ENCODE assay signal across 1 cellular context in the genomic region with DNA sequence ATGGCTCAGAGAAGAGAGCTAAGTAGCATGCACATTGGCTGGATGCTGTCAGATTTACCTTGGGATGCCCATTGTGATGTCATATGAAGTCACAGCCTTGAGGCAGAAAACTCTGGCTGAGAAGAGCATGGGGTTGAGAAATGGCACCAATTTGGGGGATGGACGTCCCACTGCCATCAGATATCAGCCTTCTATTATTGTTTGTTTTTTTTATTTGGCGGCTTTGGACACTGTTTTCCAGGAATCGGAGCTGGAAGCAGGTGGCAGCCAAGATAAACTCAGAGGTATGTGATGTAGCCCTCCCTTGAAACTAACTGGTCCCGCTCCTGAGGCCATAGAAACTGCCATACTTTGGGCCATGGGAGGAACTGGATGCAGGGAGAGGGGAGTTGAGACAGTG.
TF ChIP-seq lines count a peak whose summit lies in the region.

No MANE protein-coding gene starts in this region.

TF ChIP-seq in A549, 52 proteins besides CTCF, POLR2A, EP300 and RAD21:
- TF ChIP-seq POLR2AphosphoS2 (conservative IDR thresholded peaks at IDR 0.05; ENCODE audit: low read length) (no peak), SMC3 (IDR thresholded peaks at IDR 0.05) (no peak), GATA3 (IDR thresholded peaks at IDR 0.05; ENCODE audit: borderline replicate concordance) (no peak), HDAC2 (IDR thresholded peaks at IDR 0.05) (no peak)
